8 cellular contexts compared by ENCODE assay signal in the genomic region with DNA sequence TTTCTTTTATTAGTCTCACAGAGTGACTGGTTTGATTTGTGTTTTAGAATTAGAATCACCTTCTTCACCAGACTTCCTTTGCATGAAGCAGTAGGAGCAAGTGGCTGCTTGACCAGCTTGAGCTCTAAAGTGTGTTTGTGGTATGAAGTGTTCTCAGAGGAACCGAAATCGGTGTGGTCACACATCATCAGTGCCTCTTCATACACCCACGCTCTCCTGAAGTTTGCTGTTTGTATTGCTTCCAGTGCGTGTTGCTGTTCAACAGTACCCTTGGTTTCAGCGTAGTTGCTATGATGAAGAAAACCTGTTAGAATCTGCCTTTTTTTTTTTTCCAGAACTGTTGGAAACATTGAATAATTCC.
DNase-seq lines count a peak whose midpoint lies in the region; ATAC-seq and TF ChIP-seq lines count a peak whose summit lies in the region.

No MANE protein-coding gene starts in this region.

- peak overlapping the region; percentile 90 for H3K27ac Mint-ChIP-seq in T-helper 1 cell treated with Interleukin-12 subunit alpha and Interleukin-12 subunit beta and Interleukin-4 antibody, amounts not matched to agents 30 μg/mL and 1 μg/mL, for 36 hours

- H3K36me3 Mint-ChIP-seq in T-helper 1 cell treated with Interleukin-12 subunit alpha and Interleukin-12 subunit beta and Interleukin-4 antibody, amounts not matched to agents 30 μg/mL and 1 μg/mL, for 36 hours (ENCODE audit: low read depth), result no peaks in the 10 kb centered on the region

- peak; percentile 22 for DNase-seq in activated CD8-positive, alpha-beta memory T cell treated with anti-CD3 and anti-CD28 coated beads, Interleukin-2, amount 50 U/mL, for 4 hours
- DNase-seq in activated CD8-positive, alpha-beta memory T cell treated with anti-CD3 and anti-CD28 coated beads, Interleukin-2, amount 50 U/mL, for 48 hours, result no peak
- DNase-seq in kidney glomerular epithelial cell (lab: John Stamatoyannopoulos, UW) (peak; percentile 82), iPS-NIHi11 (ENCODE audit: low spot score) (no peak), cerebellar nuclear complex (lab: John Stamatoyannopoulos, UW) (no peak), A673 (ENCODE audit: low spot score) (no peak)

- peak; percentile 78 for ATAC-seq in HG02852 (IDR thresholded peaks at IDR 0.05; ENCODE audit: unreplicated experiment)

- H3K9me3 Mint-ChIP-seq in T-helper 1 cell treated with Interleukin-12 subunit alpha and Interleukin-12 subunit beta and Interleukin-4 antibody, amounts not matched to agents 30 μg/mL and 1 μg/mL, for 36 hours, result no peaks in the 10 kb centered on the region

- peaks cover 16% of the 10 kb centered on the region for H3K4me1 ChIP-seq in A673 (ENCODE audit: insufficient read depth, low read length, poor library complexity, severe bottlenecking)

- TF ChIP-seq CTCF in A673 (conservative IDR thresholded peaks at IDR 0.05; ENCODE audit: low read depth, low read length), result no peak

- H3K27ac ChIP-seq in A673 (ENCODE audit: low read depth, low read length, poor library complexity, severe bottlenecking), result no peak overlapping the region

- H3K9me3 ChIP-seq in A673 (ENCODE audit: low read depth, low read length, poor library complexity, severe bottlenecking), result no peaks in the 10 kb centered on the region

- intact Hi-C loops in A673 (cut with micrococcal nuclease; ENCODE audit: unreplicated experiment), result no loop called here

- H3K4me1 Mint-ChIP-seq in T-helper 1 cell treated with Interleukin-12 subunit alpha and Interleukin-12 subunit beta and Interleukin-4 antibody, amounts not matched to agents 30 μg/mL and 1 μg/mL, for 36 hours (ENCODE audit: low read depth), result peaks cover 70% of the 10 kb centered on the region

- no peaks in the 10 kb centered on the region for H3K36me3 ChIP-seq in A673 (ENCODE audit: insufficient read depth, low read length, poor library complexity, severe bottlenecking)

- H3K4me3 ChIP-seq in A673 (ENCODE audit: low read depth, low read length, poor library complexity, severe bottlenecking), result no peak overlapping the region

- no TSS peak for BruUV-seq in A673 (replicated peaks; lab: Mats Ljungman, UMichigan)

- no peaks in the 10 kb centered on the region for H3K27me3 ChIP-seq in A673 (replicated peaks; ENCODE audit: insufficient read depth, low read depth, low read length, poor library complexity)

- peak overlapping the region; percentile 62 for H3K4me3 Mint-ChIP-seq in T-helper 1 cell treated with Interleukin-12 subunit alpha and Interleukin-12 subunit beta and Interleukin-4 antibody, amounts not matched to agents 30 μg/mL and 1 μg/mL, for 36 hours

- POLR2A ChIA-PET in A673 (lab: Charles Lee; ENCODE audit: low non-redundant PET), result interaction anchor here (0.8 kb wide), 1 partner anchor 26 kb away, joined by 4 read pairs; no protein-coding TSS in a partner anchor

- CTCF ChIA-PET in A673 (lab: Charles Lee), result no interaction called here

- no peaks in the 10 kb centered on the region for H3K27me3 Mint-ChIP-seq in T-helper 1 cell treated with Interleukin-12 subunit alpha and Interleukin-12 subunit beta and Interleukin-4 antibody, amounts not matched to agents 30 μg/mL and 1 μg/mL, for 36 hours (ENCODE audit: low read depth)

Comparison
In these comparisons a context has a peak if more than half of its experiments do, and no peak if none do; other contexts are left out.
1. DNase-seq: peak in activated CD8-positive, alpha-beta memory T cell treated with anti-CD3 and anti-CD28 coated beads, Interleukin-2, amount 50 U/mL, for 4 hours (single experiment) and kidney glomerular epithelial cell (single experiment); none in activated CD8-positive, alpha-beta memory T cell treated with anti-CD3 and anti-CD28 coated beads, Interleukin-2, amount 50 U/mL, for 48 hours (single experiment), iPS-NIHi11 (single experiment), cerebellar nuclear complex (0 of 2) and A673 (single experiment).